Comparison of ENCODE assay signal across 11 cellular contexts in the genomic region with DNA sequence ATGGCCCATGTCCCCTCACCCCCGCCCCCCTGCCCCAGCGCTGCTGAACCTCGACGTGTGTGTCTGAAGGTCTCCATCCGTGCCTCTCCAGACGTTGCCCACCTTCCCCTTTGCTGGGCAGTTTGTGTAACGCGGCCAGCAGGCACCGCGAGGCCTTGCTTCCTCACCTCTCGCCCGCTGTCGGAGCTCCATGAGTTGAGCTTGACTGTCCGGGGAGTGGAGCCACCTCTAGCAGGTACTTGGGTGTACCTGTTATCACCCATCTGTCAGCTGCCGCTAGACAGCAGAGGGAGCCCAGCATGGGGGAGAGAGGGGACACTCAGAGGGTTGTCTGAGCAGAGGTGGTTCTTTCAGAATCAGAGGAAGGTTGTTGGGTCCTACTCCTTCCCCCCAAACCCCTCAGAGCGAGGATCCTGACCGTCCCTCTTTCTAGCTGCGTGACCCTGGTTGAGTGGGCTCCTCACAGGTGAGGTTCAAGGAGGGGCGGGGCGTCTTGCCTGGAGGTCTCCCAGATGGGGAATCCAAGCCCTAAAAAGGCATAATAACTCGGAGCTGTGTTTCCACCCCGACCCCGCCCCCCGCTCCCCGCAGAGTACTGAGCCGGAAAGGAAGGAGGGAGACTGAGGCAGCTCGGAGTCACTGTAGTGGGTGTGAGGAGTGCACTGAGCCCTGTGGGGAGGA.
DNase-seq lines count a peak whose midpoint lies in the region; ATAC-seq and TF ChIP-seq lines count a peak whose summit lies in the region.
"Had no signal": no experiment of that assay in that cellular context is flagged by ENCODE, and none has a peak within 500 bp of the region (broad histone marks: within the 10 kb centered on the region; RNA-seq: fewer than 3 reads in every experiment).

No MANE protein-coding gene starts in this region.

- H3K27me3 ChIP-seq in right atrium auricular region (no peaks in the 10 kb centered on the region), vagina (no peaks in the 10 kb centered on the region), BE2C (no peaks in the 10 kb centered on the region)
- H3K27me3 ChIP-seq in naive thymus-derived CD4-positive, alpha-beta T cell (ENCODE audit: control insufficient read depth in 2 of 2, insufficient read depth in 2 of 2, low read length in 2 of 2), result peaks cover 5 to 8% of the 10 kb centered on the region in 2 donors
- H3K27me3 ChIP-seq: sigmoid colon had no signal

- TF ChIP-seq CTCF in right atrium auricular region (IDR thresholded peaks at IDR 0.05), result no peak
- no peak for TF ChIP-seq CTCF in vagina (IDR thresholded peaks at IDR 0.05)
- TF ChIP-seq CTCF in BE2C (IDR thresholded peaks at IDR 0.05; ENCODE audit: low read depth, low read length), result no peak

- POLR2A ChIA-PET in naive thymus-derived CD4-positive, alpha-beta T cell (lab: Charles Lee), result interaction anchor here (0.7 to 2.2 kb wide), 5 partner anchors 9 to 52 kb away, joined by 3 to 9 read pairs (median 3); no protein-coding TSS in a partner anchor

- CTCF ChIA-PET in naive thymus-derived CD4-positive, alpha-beta T cell (lab: Charles Lee), result interaction anchor here (0.6 kb wide), 1 partner anchor 451 kb away, joined by 3 read pairs; no protein-coding TSS in a partner anchor

- H3K4me3 ChIP-seq in right atrium auricular region, result peak overlapping the region in 1 of 2 donors; percentile 63
- H3K4me3 ChIP-seq in naive thymus-derived CD4-positive, alpha-beta T cell (ENCODE audit: low read length), result no peak overlapping the region
- no peak overlapping the region for H3K4me3 ChIP-seq in vagina
- no peak overlapping the region for H3K4me3 ChIP-seq in BE2C (ENCODE audit: low read depth, low read length)

- H3K9me3 Mint-ChIP-seq in central memory CD8-positive, alpha-beta T cell, result no peaks in the 10 kb centered on the region
- H3K9me3 Mint-ChIP-seq in naive thymus-derived CD4-positive, alpha-beta T cell, result peaks cover 0 to 6% (median 0%) of the 10 kb centered on the region in 11 donors

- intact Hi-C loops in left cardiac atrium (cut with DNase I), result no loop called here
- intact Hi-C loops in naive thymus-derived CD4-positive, alpha-beta T cell (cut with micrococcal nuclease), result loop anchor here in 1 of 2 donors (2.0 kb wide), 1 partner anchor 47 kb away; no protein-coding TSS in a partner anchor
- intact Hi-C loops in vagina (cut with DNase I), result no loop called here

- H3K4me3 Mint-ChIP-seq in central memory CD8-positive, alpha-beta T cell, result peak overlapping the region; percentile 70
- peak overlapping the region in 9 of 10 donors; percentile 20 to 93 (median 86) for H3K4me3 Mint-ChIP-seq in naive thymus-derived CD4-positive, alpha-beta T cell

- no peak for DNase-seq in left cardiac atrium
- DNase-seq in right atrium auricular region (ENCODE audit: low spot score), result no peak
- DNase-seq in central memory CD8-positive, alpha-beta T cell (ENCODE audit: low spot score in 2 of 2), result no peak
- DNase-seq in naive thymus-derived CD4-positive, alpha-beta T cell, result no peak
- no peak for DNase-seq in vagina (ENCODE audit: extremely low spot score in 2 of 2)
- DNase-seq in BE2C, result no peak
- no peak for DNase-seq in cerebellar cortex (ENCODE audit: low spot score)
- DNase-seq: effector CD8-positive, alpha-beta T cell had no signal

- H3K4me1 Mint-ChIP-seq in central memory CD8-positive, alpha-beta T cell, result peaks cover 29% of the 10 kb centered on the region
- H3K4me1 Mint-ChIP-seq in naive thymus-derived CD4-positive, alpha-beta T cell, result peaks cover 21 to 37% (median 27%) of the 10 kb centered on the region in 7 donors

- ATAC-seq in left cardiac atrium, result peak; percentile 2 to 4
- ATAC-seq in central memory CD8-positive, alpha-beta T cell (replicated peaks; ENCODE audit: extremely low read depth, poor library complexity, severe bottlenecking), result no peak
- ATAC-seq in naive thymus-derived CD4-positive, alpha-beta T cell, result no peak
- ATAC-seq in GM18517 (IDR thresholded peaks at IDR 0.05; ENCODE audit: unreplicated experiment), result no peak

- H3K36me3 ChIP-seq in right atrium auricular region (no peaks in the 10 kb centered on the region), vagina (no peaks in the 10 kb centered on the region), BE2C (no peaks in the 10 kb centered on the region)
- no peaks in the 10 kb centered on the region for H3K36me3 ChIP-seq in naive thymus-derived CD4-positive, alpha-beta T cell (ENCODE audit: control insufficient read depth in 2 of 3, insufficient read depth in 3 of 3, low read length in 3 of 3)
- H3K36me3 ChIP-seq: Peyer's patch, sigmoid colon had no signal

- H3K27ac Mint-ChIP-seq in central memory CD8-positive, alpha-beta T cell (ENCODE audit: low read depth), result no peak overlapping the region
- peak overlapping the region in 1 of 9 donors; percentile 81 for H3K27ac Mint-ChIP-seq in naive thymus-derived CD4-positive, alpha-beta T cell

- peaks cover 5% of the 10 kb centered on the region for H3K36me3 Mint-ChIP-seq in central memory CD8-positive, alpha-beta T cell (ENCODE audit: insufficient read depth)
- peaks cover 0 to 3% (median 0%) of the 10 kb centered on the region in 5 donors for H3K36me3 Mint-ChIP-seq in naive thymus-derived CD4-positive, alpha-beta T cell

- peaks cover 0 to 25% of the 10 kb centered on the region in 2 donors for H3K4me1 ChIP-seq in right atrium auricular region
- peaks cover 10 to 19% of the 10 kb centered on the region in 2 donors for H3K4me1 ChIP-seq in naive thymus-derived CD4-positive, alpha-beta T cell (ENCODE audit: control insufficient read depth in 2 of 2, insufficient read depth in 2 of 2, low read length in 2 of 2)
- H3K4me1 ChIP-seq in vagina, result peaks cover 22% of the 10 kb centered on the region
- peaks cover 23% of the 10 kb centered on the region for H3K4me1 ChIP-seq in BE2C

- H3K9me3 ChIP-seq in right atrium auricular region, result no peaks in the 10 kb centered on the region
- H3K9me3 ChIP-seq in naive thymus-derived CD4-positive, alpha-beta T cell (ENCODE audit: control insufficient read depth in 2 of 3, low read length in 3 of 3), result no peaks in the 10 kb centered on the region
- H3K9me3 ChIP-seq in vagina, result no peaks in the 10 kb centered on the region
- no peaks in the 10 kb centered on the region for H3K9me3 ChIP-seq in BE2C
- H3K9me3 ChIP-seq: Peyer's patch, sigmoid colon had no signal

- H3K27ac ChIP-seq in right atrium auricular region, result peak overlapping the region in 1 of 2 donors; percentile 80
- no peak overlapping the region for H3K27ac ChIP-seq in naive thymus-derived CD4-positive, alpha-beta T cell (ENCODE audit: low read depth, low read length)
- H3K27ac ChIP-seq in vagina, result peak overlapping the region; percentile 86

- no peak for TF ChIP-seq POLR2A in vagina (IDR thresholded peaks at IDR 0.05)

- peaks cover 51% of the 10 kb centered on the region for H3K27me3 Mint-ChIP-seq in central memory CD8-positive, alpha-beta T cell
- H3K27me3 Mint-ChIP-seq in naive thymus-derived CD4-positive, alpha-beta T cell, result peaks cover 27 to 67% (median 32%) of the 10 kb centered on the region in 5 donors

Comparison
In these comparisons a context has a peak if more than half of its experiments do, and no peak if none do; other contexts are left out.
1. ATAC-seq: peak in left cardiac atrium (2 of 2); none in central memory CD8-positive, alpha-beta T cell (single experiment), naive thymus-derived CD4-positive, alpha-beta T cell (single experiment) and GM18517 (single experiment).